ENCODE assay signal across 8 cellular contexts in genomic region chr19:19460258-19460731, GRCh38. TPM values are rescaled to one million over a fixed set of nuclear protein-coding genes. Genes with fewer than 3 reads are reported as not detected.
DNase-seq lines count a peak whose midpoint lies in the region; ATAC-seq and TF ChIP-seq lines count a peak whose summit lies in the region.

No MANE protein-coding gene starts in this region.

- H3K27ac Mint-ChIP-seq in activated naive CD4-positive, alpha-beta T cell treated with anti-CD3 and anti-CD28 coated beads, Interleukin-2, amount 50 U/mL, for 24 hours = peak overlapping the region; percentile 97

- H3K79me1 ChIP-seq in mesendoderm (ENCODE audit: low read length) = peaks cover 52% of the 10 kb centered on the region

- peaks cover 91% of the 10 kb centered on the region for H3K79me2 ChIP-seq in mesendoderm (ENCODE audit: control insufficient read depth, insufficient read depth, low read length)

- H3K23ac ChIP-seq in mesendoderm (ENCODE audit: low read length) = no peak overlapping the region

- H3K4me1 ChIP-seq in mesendoderm (ENCODE audit: control insufficient read depth, low read depth, low read length) = peaks cover 38% of the 10 kb centered on the region

- peak overlapping the region; percentile 87 for H3K4me3 Mint-ChIP-seq in activated naive CD4-positive, alpha-beta T cell treated with anti-CD3 and anti-CD28 coated beads, Interleukin-2, amount 50 U/mL, for 24 hours

- H3K4me2 ChIP-seq in mesendoderm (ENCODE audit: low read length) = no peak overlapping the region

- DNase-seq in AG04450 (ENCODE audit: low read depth, low spot score) (no peak), mesendoderm (no peak), EL (no peak)
- DNase-seq in central memory CD4-positive, alpha-beta T cell = no peak

- no peak overlapping the region for H2BK120ac ChIP-seq in mesendoderm (ENCODE audit: low read depth, low read length)

- H3K18ac ChIP-seq in mesendoderm (ENCODE audit: low read length) = no peak overlapping the region

- H3K4me3 ChIP-seq in AG04450 (ENCODE audit: low read depth, low read length) (no peak overlapping the region), mesendoderm (ENCODE audit: low read length) (no peak overlapping the region)

- H4K8ac ChIP-seq in mesendoderm (ENCODE audit: low read depth, low read length) = no peak overlapping the region

- H3K36me3 ChIP-seq in mesendoderm (ENCODE audit: control insufficient read depth, insufficient read depth, low read length) = no peaks in the 10 kb centered on the region

- ATAC-seq in HG02885 (IDR thresholded peaks at IDR 0.05; ENCODE audit: poor library complexity, unreplicated experiment) = peak; percentile 20
- ATAC-seq in GM21723 (IDR thresholded peaks at IDR 0.05; ENCODE audit: unreplicated experiment) = no peak
- no peak for ATAC-seq in HG03342 (IDR thresholded peaks at IDR 0.05; ENCODE audit: unreplicated experiment)

- no peak overlapping the region for H4K5ac ChIP-seq in mesendoderm (ENCODE audit: low read length)

- H3K56ac ChIP-seq in mesendoderm (ENCODE audit: low read length) = peak overlapping the region; percentile 59

- no peak overlapping the region for H3K4ac ChIP-seq in mesendoderm (ENCODE audit: low read depth, low read length)

- peaks cover 88% of the 10 kb centered on the region for H3K4me1 Mint-ChIP-seq in activated naive CD4-positive, alpha-beta T cell treated with anti-CD3 and anti-CD28 coated beads, Interleukin-2, amount 50 U/mL, for 24 hours

- peaks cover 6% of the 10 kb centered on the region for H3K36me3 Mint-ChIP-seq in activated naive CD4-positive, alpha-beta T cell treated with anti-CD3 and anti-CD28 coated beads, Interleukin-2, amount 50 U/mL, for 24 hours

- CTCF ChIA-PET in AG04450 (lab: Charles Lee) = interaction anchor here (0.5 to 0.8 kb wide), 2 partner anchors 55 to 103 kb away, joined by 3 read pairs; partner anchors contain the start of gene GATAD2A

- H3K9me3 Mint-ChIP-seq in activated naive CD4-positive, alpha-beta T cell treated with anti-CD3 and anti-CD28 coated beads, Interleukin-2, amount 50 U/mL, for 24 hours = no peaks in the 10 kb centered on the region

- H3K27ac ChIP-seq in AG04450 (ENCODE audit: low read depth, low read length) = peak overlapping the region; percentile 85
- H3K27ac ChIP-seq in mesendoderm (ENCODE audit: low read depth, low read length) = no peak overlapping the region

- POLR2A ChIA-PET in AG04450 (lab: Yijun Ruan, JAX) = interaction anchor here (0.7 kb wide), 1 partner anchor 55 kb away, joined by 3 read pairs; the partner anchor contains the start of gene GATAD2A

- H3K27me3 ChIP-seq in AG04450 (ENCODE audit: control insufficient read depth, insufficient read depth, low read length) = no peaks in the 10 kb centered on the region
- no peaks in the 10 kb centered on the region for H3K27me3 ChIP-seq in mesendoderm (ENCODE audit: insufficient read depth, low read length, poor library complexity)

- no peak overlapping the region for H2BK15ac ChIP-seq in mesendoderm (replicated peaks; ENCODE audit: low read depth)

- no peak overlapping the region for H2BK5ac ChIP-seq in mesendoderm (ENCODE audit: low read length)

- H2AK5ac ChIP-seq in mesendoderm (ENCODE audit: low read length) = no peak overlapping the region

- TF ChIP-seq CTCF in AG04450 (IDR thresholded peaks at IDR 0.05; ENCODE audit: low read depth, low read length) = no peak

- WGBS in mesendoderm (ENCODE audit: extremely low coverage, insufficient coverage, low lambda C conversion rate) = no CpG with 5 or more reads among the region's 10 CpGs

- peaks cover under 1% of the 10 kb centered on the region; the same call in 1 of the 2 replicates for H3K9me3 ChIP-seq in AG04450 (ENCODE audit: control insufficient read depth, insufficient read depth, low read length)

- no peaks in the 10 kb centered on the region for H3K27me3 Mint-ChIP-seq in activated naive CD4-positive, alpha-beta T cell treated with anti-CD3 and anti-CD28 coated beads, Interleukin-2, amount 50 U/mL, for 24 hours

- peak overlapping the region; percentile 23 for H3K9ac ChIP-seq in mesendoderm (ENCODE audit: low read length)

RNA-seq across cellular contexts. Expression of gene GATAD2A, which starts 54.8 kb away (rescaled TPM):
- 22.0 and 23.4 TPM in 2 replicates for polyA plus RNA-seq in AG04450 (2011; rRNA removed)
- 16.6 and 23.3 TPM in 2 replicates for polyA minus RNA-seq in AG04450 (2011; rRNA and poly(A)+ RNA removed)
- 125 TPM for polyA plus RNA-seq in mesendoderm (2013, experiment 1 of 2)
- polyA plus RNA-seq in mesendoderm (2013, experiment 2 of 2) = 121 TPM

RNA-seq across cellular contexts. Expression of gene TSSK6, which starts 55.1 kb away (rescaled TPM):
- 1.0 and 1.7 TPM in 2 replicates for polyA plus RNA-seq in AG04450 (2011; rRNA removed)
- 0.48 and 0.60 TPM in 2 replicates for polyA minus RNA-seq in AG04450 (2011; rRNA and poly(A)+ RNA removed)
- 0.77 TPM for polyA plus RNA-seq in mesendoderm (2013, experiment 1 of 2)
- polyA plus RNA-seq in mesendoderm (2013, experiment 2 of 2) = 0.67 TPM

RNA-seq across cellular contexts. Expression of gene NDUFA13, which starts 55.7 kb away (rescaled TPM):
- 388 and 454 TPM in 2 replicates for polyA plus RNA-seq in AG04450 (2011; rRNA removed)
- 86.2 and 132 TPM in 2 replicates for polyA minus RNA-seq in AG04450 (2011; rRNA and poly(A)+ RNA removed)
- polyA plus RNA-seq in mesendoderm (2013, experiment 1 of 2) = 203 TPM
- polyA plus RNA-seq in mesendoderm (2013, experiment 2 of 2) = 202 TPM
